ENCODE assay signal across 8 cellular contexts in the genomic region with DNA sequence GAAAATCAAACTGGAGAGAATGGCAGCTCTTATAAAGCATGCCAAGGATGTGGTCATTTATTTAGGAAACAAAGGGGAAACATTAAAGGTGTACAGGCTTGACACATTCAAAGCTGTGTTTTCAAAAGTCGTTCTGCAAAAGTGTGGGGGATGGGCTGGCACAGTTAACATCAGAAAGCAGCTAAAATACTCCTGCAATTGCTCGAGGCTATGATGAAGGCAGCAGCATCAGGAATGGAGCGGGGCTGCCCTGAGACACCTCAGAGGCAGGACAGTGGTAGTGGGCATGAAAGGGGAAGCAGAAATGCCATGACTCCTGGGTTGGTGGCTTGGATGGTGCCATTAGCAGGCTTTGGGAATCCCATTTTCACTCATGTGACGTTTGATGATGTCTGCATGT. TPM values are rescaled to one million over a fixed set of nuclear protein-coding genes. Genes with fewer than 3 reads are reported as not detected.
DNase-seq lines count a peak whose midpoint lies in the region; ATAC-seq and TF ChIP-seq lines count a peak whose summit lies in the region.

No MANE protein-coding gene starts in this region.

- no peak for ATAC-seq in activated CD8-positive, alpha-beta T cell treated with anti-CD3 and anti-CD28 coated beads, Interleukin-2, amount 10 ng/mL, durations not matched to agents 7 days and 5 days
- ATAC-seq in left lung, result no peak

- CTCF ChIA-PET in activated CD8-positive, alpha-beta T cell treated with anti-CD3 and anti-CD28 coated beads, Interleukin-2, amount 10 ng/mL, durations not matched to agents 7 days and 5 days (lab: Charles Lee), result interaction anchor here (1.3 to 3.0 kb wide), 4 partner anchors 10 to 38 kb away, joined by 4 to 17 read pairs (median 6); no protein-coding TSS in a partner anchor

- no peaks in the 10 kb centered on the region for H3K9me3 Mint-ChIP-seq in activated naive CD4-positive, alpha-beta T cell treated with anti-CD3 and anti-CD28 coated beads, Interleukin-2, amount 50 U/mL, for 24 hours
- H3K9me3 Mint-ChIP-seq in activated CD8-positive, alpha-beta T cell treated with anti-CD3 and anti-CD28 coated beads, Interleukin-2, amount 10 ng/mL, durations not matched to agents 7 days and 5 days (ENCODE audit: insufficient read depth), result no peaks in the 10 kb centered on the region

- intact Hi-C loops in left lung (cut with DNase I), result no loop called here

- peak overlapping the region; percentile 96 for H3K4me3 Mint-ChIP-seq in activated naive CD4-positive, alpha-beta T cell treated with anti-CD3 and anti-CD28 coated beads, Interleukin-2, amount 50 U/mL, for 24 hours
- peak overlapping the region; percentile 97 for H3K4me3 Mint-ChIP-seq in activated CD8-positive, alpha-beta T cell treated with anti-CD3 and anti-CD28 coated beads, Interleukin-2, amount 10 ng/mL, durations not matched to agents 7 days and 5 days

- POLR2A ChIA-PET in activated CD8-positive, alpha-beta T cell treated with anti-CD3 and anti-CD28 coated beads, Interleukin-2, amount 10 ng/mL, durations not matched to agents 7 days and 5 days (lab: Charles Lee), result interaction anchor here (3.5 to 4.7 kb wide), 2 partner anchors 11 to 30 kb away, joined by 14 to 50 read pairs; a partner anchor contains a TSS

- H3K27me3 Mint-ChIP-seq in activated naive CD4-positive, alpha-beta T cell treated with anti-CD3 and anti-CD28 coated beads, Interleukin-2, amount 50 U/mL, for 24 hours, result no peaks in the 10 kb centered on the region
- no peaks in the 10 kb centered on the region for H3K27me3 Mint-ChIP-seq in activated CD8-positive, alpha-beta T cell treated with anti-CD3 and anti-CD28 coated beads, Interleukin-2, amount 10 ng/mL, durations not matched to agents 7 days and 5 days (ENCODE audit: low read depth)

- no peaks in the 10 kb centered on the region for H3K27me3 ChIP-seq in left lung
- no peaks in the 10 kb centered on the region for H3K27me3 ChIP-seq in tibial nerve

- H3K4me3 ChIP-seq in left lung, result peak overlapping the region; percentile 86 to 93
- H3K4me3 ChIP-seq in tibial nerve, result peak overlapping the region; percentile 56 to 86 (median 74)

- H3K36me3 ChIP-seq in left lung (peaks cover 0 to 17% of the 10 kb centered on the region in 2 donors), tibial nerve (peaks cover 0 to 22% (median 0%) of the 10 kb centered on the region in 3 donors)

- peaks cover 15% of the 10 kb centered on the region for H3K36me3 Mint-ChIP-seq in activated naive CD4-positive, alpha-beta T cell treated with anti-CD3 and anti-CD28 coated beads, Interleukin-2, amount 50 U/mL, for 24 hours
- H3K36me3 Mint-ChIP-seq in activated CD8-positive, alpha-beta T cell treated with anti-CD3 and anti-CD28 coated beads, Interleukin-2, amount 10 ng/mL, durations not matched to agents 7 days and 5 days (ENCODE audit: low read depth), result peaks cover 51% of the 10 kb centered on the region

- peaks cover 68% of the 10 kb centered on the region for H3K4me1 Mint-ChIP-seq in activated naive CD4-positive, alpha-beta T cell treated with anti-CD3 and anti-CD28 coated beads, Interleukin-2, amount 50 U/mL, for 24 hours
- peaks cover 70% of the 10 kb centered on the region for H3K4me1 Mint-ChIP-seq in activated CD8-positive, alpha-beta T cell treated with anti-CD3 and anti-CD28 coated beads, Interleukin-2, amount 10 ng/mL, durations not matched to agents 7 days and 5 days (ENCODE audit: low read depth)

- H3K4me1 ChIP-seq in left lung, result peaks cover 15 to 42% of the 10 kb centered on the region in 2 donors
- peaks cover 0 to 43% (median 18%) of the 10 kb centered on the region in 4 donors for H3K4me1 ChIP-seq in tibial nerve

- H3K27ac Mint-ChIP-seq in activated naive CD4-positive, alpha-beta T cell treated with anti-CD3 and anti-CD28 coated beads, Interleukin-2, amount 50 U/mL, for 24 hours, result peak overlapping the region; percentile 94
- H3K27ac Mint-ChIP-seq in activated CD8-positive, alpha-beta T cell treated with anti-CD3 and anti-CD28 coated beads, Interleukin-2, amount 10 ng/mL, durations not matched to agents 7 days and 5 days, result peak overlapping the region; percentile 94

- TF ChIP-seq CTCF in left lung (IDR thresholded peaks at IDR 0.05) (no peak), tibial nerve (IDR thresholded peaks at IDR 0.05) (no peak)

- H3K9me3 ChIP-seq in left lung, result no peaks in the 10 kb centered on the region
- H3K9me3 ChIP-seq in tibial nerve, result no peaks in the 10 kb centered on the region

- no peak for DNase-seq in activated naive CD4-positive, alpha-beta T cell treated with anti-CD3 and anti-CD28 coated beads, Interleukin-2, amount 50 U/mL, for 16 hours
- DNase-seq in activated CD8-positive, alpha-beta T cell treated with anti-CD3 and anti-CD28 coated beads, Interleukin-2, amount 10 ng/mL, durations not matched to agents 7 days and 5 days, result peak; percentile 40
- no peak for DNase-seq in left lung
- DNase-seq in tibial nerve (ENCODE audit: low spot score in 2 of 2), result no peak
- no peak for DNase-seq in cerebellum (ENCODE audit: low spot score)
- no peak for DNase-seq in stimulated activated CD4-positive, alpha-beta T cell treated with anti-CD3 and anti-CD28 coated beads, Interleukin-4, amount 100 ng/mL, for 4 hours
- no peak for DNase-seq in epidermal melanocyte (ENCODE audit: insufficient read length, low spot score)

- no peak for TF ChIP-seq POLR2A in tibial nerve (IDR thresholded peaks at IDR 0.05)

- H3K27ac ChIP-seq in left lung (peak overlapping the region in 1 of 2 donors; percentile 95), tibial nerve (no peak overlapping the region)

- 5 to 8% methylated on average over 4 of the region's 4 CpGs for WGBS in tibial nerve, 2 donors

- TF ChIP-seq EP300 in tibial nerve (IDR thresholded peaks at IDR 0.05), result no peak

RNA-seq across cellular contexts. Expression of a gene that starts 0.7 kb away (rescaled TPM):
- 100 to 1,000 TPM; 125 to 136 TPM for total RNA-seq in activated CD8-positive, alpha-beta T cell treated with anti-CD3 and anti-CD28 coated beads, Interleukin-2, amount 10 ng/mL, durations not matched to agents 7 days and 5 days
- 10 to 100 TPM; 16.4 to 24.4 TPM for total RNA-seq in left lung
- 10 to 100 TPM in 2 of 4 donors, 1 to 10 TPM in 2; 8.2 to 14.7 (median 10.3) TPM for total RNA-seq in tibial nerve
- total RNA-seq in cerebellum, result 26.4 TPM

RNA-seq across cellular contexts. Expression of a gene that starts 1.4 kb away (rescaled TPM):
- total RNA-seq in activated CD8-positive, alpha-beta T cell treated with anti-CD3 and anti-CD28 coated beads, Interleukin-2, amount 10 ng/mL, durations not matched to agents 7 days and 5 days, result 10 to 100 TPM; 55.1 TPM
- 10 to 100 TPM; 42.5 to 45.2 TPM for total RNA-seq in left lung
- 10 to 100 TPM; 32.7 to 35.9 (median 33.3) TPM for total RNA-seq in tibial nerve
- 66.1 TPM for total RNA-seq in cerebellum

RNA-seq across cellular contexts. Expression of a gene that starts 30.1 kb away (rescaled TPM):
- 10 to 100 TPM; 53.7 to 56.1 TPM for total RNA-seq in activated CD8-positive, alpha-beta T cell treated with anti-CD3 and anti-CD28 coated beads, Interleukin-2, amount 10 ng/mL, durations not matched to agents 7 days and 5 days
- total RNA-seq in left lung (10 to 100 TPM; 32.5 to 34.7 TPM), tibial nerve (10 to 100 TPM; 46.0 to 65.7 (median 53.3) TPM), cerebellum (24.6 TPM)

RNA-seq across cellular contexts. Expression of a gene that starts 30.3 kb away (rescaled TPM):
- total RNA-seq in activated CD8-positive, alpha-beta T cell treated with anti-CD3 and anti-CD28 coated beads, Interleukin-2, amount 10 ng/mL, durations not matched to agents 7 days and 5 days, result 10 to 100 TPM; 20.7 to 21.1 TPM
- total RNA-seq in left lung, result 10 to 100 TPM; 31.5 to 48.8 TPM
- 10 to 100 TPM; 26.0 to 35.1 (median 30.1) TPM for total RNA-seq in tibial nerve
- total RNA-seq in cerebellum, result 22.8 TPM

RNA-seq across cellular contexts. Expression of a gene that starts 53.1 kb away (rescaled TPM):
- 1 to 10 TPM; 3.8 to 4.0 TPM for total RNA-seq in activated CD8-positive, alpha-beta T cell treated with anti-CD3 and anti-CD28 coated beads, Interleukin-2, amount 10 ng/mL, durations not matched to agents 7 days and 5 days
- under 1 TPM; 0.12 to 0.29 TPM for total RNA-seq in left lung
- not detected for total RNA-seq in tibial nerve
- 0.45 TPM for total RNA-seq in cerebellum
